Comparison of ENCODE assay signal across 24 cellular contexts in genomic region chr6:38151580-38152500, GRCh38.
DNase-seq lines count a peak whose midpoint lies in the region; ATAC-seq, FAIRE-seq and TF ChIP-seq lines count a peak whose summit lies in the region.
"Had no signal": no experiment of that assay in that cellular context is flagged by ENCODE, and none has a peak within 500 bp of the region (broad histone marks: within the 10 kb centered on the region; RNA-seq: fewer than 3 reads in every experiment).

No MANE protein-coding gene starts in this region.

- DNase-seq in CD14-positive monocyte (ENCODE audit: low spot score) (no peak), WTC11 (ENCODE audit: low spot score) (peak; percentile 6), islet precursor cell (peak; percentile 43), osteoblast (ENCODE audit: insufficient read length, low spot score, missing footprints) (peak; percentile 64), nephron progenitor cell (no peak), RPMI8226 (no peak), GM19239 (ENCODE audit: insufficient read length, low spot score) (no peak), transverse colon (no peak)
- DNase-seq: CD4-positive, CD25-positive, alpha-beta regulatory T cell; DMS153; DND-41; GM23248; Kasumi-1; NCI-H1092 treated with DMSO at 0.1 percent for 48 hours; NCI-H1436; NCI-H187; NCI-H2081 treated with DMSO at 0.1 percent for 48 hours; NCI-H524 treated with DMSO at 0.1 percent for 48 hours; NCI-H774; SK-N-SH had no signal

- no peak for TF ChIP-seq POLR2A in transverse colon (IDR thresholded peaks at IDR 0.05)

- H3K4me2 ChIP-seq in osteoblast (ENCODE audit: insufficient read depth, low read length) = no peak overlapping the region
- H3K4me2 ChIP-seq: SK-N-SH had no signal

- peaks cover 29% of the 10 kb centered on the region for H3K79me2 ChIP-seq in osteoblast (ENCODE audit: insufficient read depth, low read length)

- TF ChIP-seq EP300 in transverse colon (IDR thresholded peaks at IDR 0.05; ENCODE audit: low read depth) = no peak

- no peak overlapping the region for H3K27ac ChIP-seq in osteoblast (ENCODE audit: low read depth, low read length)
- no peak overlapping the region for H3K27ac ChIP-seq in transverse colon
- H3K27ac ChIP-seq: GM23248, HL-60 had no signal

- TF ChIP-seq CTCF in CD14-positive monocyte (IDR thresholded peaks at IDR 0.05) (no peak), WTC11 (IDR thresholded peaks at IDR 0.05) (no peak), osteoblast (IDR thresholded peaks at IDR 0.05; ENCODE audit: extremely low read depth, low read depth, low read length) (no peak), nephron progenitor cell (IDR thresholded peaks at IDR 0.05) (no peak), transverse colon (IDR thresholded peaks at IDR 0.05) (no peak)

- H2AFZ ChIP-seq in osteoblast (ENCODE audit: low read length) = no peak overlapping the region
- H2AFZ ChIP-seq: GM23248 had no signal

- CTCF ChIA-PET in WTC11 (lab: Charles Lee) = interaction anchor here (0.6 to 1.0 kb wide), 2 partner anchors 14 to 24 kb away, joined by 3 read pairs; no protein-coding TSS in a partner anchor

- H3K4me1 ChIP-seq in osteoblast (ENCODE audit: insufficient read depth, low read length) (no peaks in the 10 kb centered on the region), transverse colon (no peaks in the 10 kb centered on the region)
- H3K4me1 ChIP-seq: HAP-1 had no signal

- H3K4me3 Mint-ChIP-seq in CD14-positive monocyte (no peak overlapping the region), WTC11 (no peak overlapping the region), nephron progenitor cell (no peak overlapping the region)
- H3K4me3 Mint-ChIP-seq: CD4-positive, CD25-positive, alpha-beta regulatory T cell had no signal

- H3K36me3 ChIP-seq in osteoblast (ENCODE audit: insufficient read depth, low read length) (peaks cover 17% of the 10 kb centered on the region), transverse colon (no peaks in the 10 kb centered on the region)
- H3K36me3 ChIP-seq: HAP-1 had no signal

- H3K27me3 ChIP-seq in osteoblast (ENCODE audit: insufficient read depth, low read length) = no peaks in the 10 kb centered on the region
- no peaks in the 10 kb centered on the region for H3K27me3 ChIP-seq in transverse colon

- H3K9me3 ChIP-seq in osteoblast (ENCODE audit: low read depth, low read length) (no peaks in the 10 kb centered on the region), transverse colon (no peaks in the 10 kb centered on the region)
- H3K9me3 ChIP-seq: HAP-1, SK-N-SH had no signal

- in situ Hi-C loops in transverse colon (cut with MboI; ENCODE audit: low pct_ligation_motif_present in 1 of 4, low pct_unique_long_range_greater_than_20kb in 1 of 4, low sequenced_read_pairs in 3 of 4) = no loop called here

- no peak overlapping the region for H3K4me3 ChIP-seq in osteoblast (ENCODE audit: insufficient read depth, low read length)
- H3K4me3 ChIP-seq in transverse colon = no peak overlapping the region
- H3K4me3 ChIP-seq: GM23248, HAP-1 had no signal

- peaks cover 46% of the 10 kb centered on the region for H4K20me1 ChIP-seq in osteoblast (ENCODE audit: insufficient read depth, low read length)

- peaks cover 19% of the 10 kb centered on the region for H3K4me1 Mint-ChIP-seq in CD14-positive monocyte
- peaks cover 19% of the 10 kb centered on the region for H3K4me1 Mint-ChIP-seq in WTC11
- peaks cover 46% of the 10 kb centered on the region for H3K4me1 Mint-ChIP-seq in nephron progenitor cell

- WGBS in transverse colon (ENCODE audit: low coverage in 1 of 2), 2 donors = 93 to 100% methylated on average over 4 to 22 of the region's 22 CpGs

- H3K36me3 Mint-ChIP-seq in CD14-positive monocyte (peaks cover 43 to 63% of the 10 kb centered on the region in 2 donors), WTC11 (no peaks in the 10 kb centered on the region), nephron progenitor cell (ENCODE audit: low read depth) (peaks cover 11% of the 10 kb centered on the region)

- intact Hi-C loops in CD14-positive monocyte (cut with micrococcal nuclease) (no loop called here), transverse colon (cut with DNase I; ENCODE audit: low total_unique reads) (no loop called here)

- H3K27ac Mint-ChIP-seq in CD14-positive monocyte = peak overlapping the region in 6 of 7 donors; percentile 26 to 67 (median 50)
- H3K27ac Mint-ChIP-seq in WTC11 = no peak overlapping the region
- no peak overlapping the region for H3K27ac Mint-ChIP-seq in nephron progenitor cell
- H3K27ac Mint-ChIP-seq: CD4-positive, CD25-positive, alpha-beta regulatory T cell had no signal

- POLR2A ChIA-PET in WTC11 (lab: Charles Lee) = interaction anchor here (0.6 kb wide), 1 partner anchor 242 kb away, joined by 10 read pairs; no protein-coding TSS in a partner anchor

- ATAC-seq in WTC11 = no peak

- no peaks in the 10 kb centered on the region for H3K9me3 Mint-ChIP-seq in CD14-positive monocyte
- no peaks in the 10 kb centered on the region for H3K9me3 Mint-ChIP-seq in WTC11
- no peaks in the 10 kb centered on the region for H3K9me3 Mint-ChIP-seq in nephron progenitor cell
- H3K9me3 Mint-ChIP-seq: CD4-positive, CD25-positive, alpha-beta regulatory T cell had no signal

- no peak for FAIRE-seq in GM19239 (lab: Jason Lieb, UNC)
- FAIRE-seq: GM12892, RCC 7860 had no signal

- H3K27me3 Mint-ChIP-seq in CD14-positive monocyte (ENCODE audit: low read depth in 3 of 3) (peaks cover 0 to 6% (median 3%) of the 10 kb centered on the region in 3 donors), WTC11 (ENCODE audit: low read depth) (no peaks in the 10 kb centered on the region), nephron progenitor cell (ENCODE audit: low read depth, poor library complexity) (peaks cover 3% of the 10 kb centered on the region)
- H3K27me3 Mint-ChIP-seq: CD4-positive, CD25-positive, alpha-beta regulatory T cell had no signal

TF ChIP-seq in WTC11, 78 proteins besides CTCF, POLR2A, EP300 and RAD21:
- no peak for TF ChIP-seq ZNF317 (CRISPR knock-in tag; IDR thresholded peaks at IDR 0.05; ENCODE audit: borderline replicate concordance, low read depth)
- TF ChIP-seq ZSCAN18 (CRISPR knock-in tag; IDR thresholded peaks at IDR 0.05) = no peak
- no peak for TF ChIP-seq MXD4 (CRISPR knock-in tag; IDR thresholded peaks at IDR 0.05; ENCODE audit: borderline replicate concordance)
- no peak for TF ChIP-seq ATF1 (CRISPR knock-in tag; IDR thresholded peaks at IDR 0.05)

Comparison
In these comparisons a context has a peak if more than half of its experiments do, and no peak if none do; other contexts are left out.
1. DNase-seq: peak in WTC11 (single experiment), islet precursor cell (single experiment) and osteoblast (single experiment); none in CD14-positive monocyte (single experiment), nephron progenitor cell (single experiment), RPMI8226 (single experiment), GM19239 (single experiment) and transverse colon (single experiment).
2. H3K27ac Mint-ChIP-seq: peak in CD14-positive monocyte (6 of 7); none in WTC11 (single experiment) and nephron progenitor cell (single experiment).